In the genomic region with DNA sequence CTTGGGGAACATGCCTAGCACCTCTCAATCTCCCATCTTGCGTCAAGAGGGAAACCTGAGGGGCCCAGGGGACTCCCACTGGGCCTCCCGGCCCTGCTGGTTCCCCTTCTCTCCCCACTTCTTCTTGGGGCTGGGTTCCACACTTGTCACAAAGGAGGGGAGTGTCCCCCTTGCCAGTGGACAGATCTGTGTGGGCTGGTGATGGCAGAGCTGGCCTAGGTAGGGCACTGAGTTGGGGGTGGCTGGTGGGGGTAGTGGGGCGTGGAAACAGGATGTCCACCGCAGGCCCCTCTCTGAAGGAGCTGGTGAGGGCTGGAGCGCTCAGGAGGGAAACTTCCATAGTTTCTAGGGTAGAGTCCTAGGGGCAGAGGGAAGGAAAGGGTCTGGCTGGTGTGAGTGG, we compare ENCODE assay signal across 2 cellular contexts.
TF ChIP-seq lines count a peak whose summit lies in the region.

No MANE protein-coding gene starts in this region.

TF ChIP-seq in IMR-90, 13 proteins besides CTCF, POLR2A, EP300 and RAD21 (continued from another document):
- TF ChIP-seq, protein P1, sequence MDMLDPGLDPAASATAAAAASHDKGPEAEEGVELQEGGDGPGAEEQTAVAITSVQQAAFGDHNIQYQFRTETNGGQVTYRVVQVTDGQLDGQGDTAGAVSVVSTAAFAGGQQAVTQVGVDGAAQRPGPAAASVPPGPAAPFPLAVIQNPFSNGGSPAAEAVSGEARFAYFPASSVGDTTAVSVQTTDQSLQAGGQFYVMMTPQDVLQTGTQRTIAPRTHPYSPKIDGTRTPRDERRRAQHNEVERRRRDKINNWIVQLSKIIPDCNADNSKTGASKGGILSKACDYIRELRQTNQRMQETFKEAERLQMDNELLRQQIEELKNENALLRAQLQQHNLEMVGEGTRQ (IDR thresholded peaks at IDR 0.05; ENCODE audit: low read depth, low read length) = no peak
- TF ChIP-seq RFX5 (IDR thresholded peaks at IDR 0.05; ENCODE audit: low read depth, low read length) = no peak
- no peak for TF ChIP-seq ELK1 (IDR thresholded peaks at IDR 0.05; ENCODE audit: borderline replicate concordance, low read depth, low read length)
- no peak for TF ChIP-seq CEBPB (IDR thresholded peaks at IDR 0.05; ENCODE audit: low read depth, low read length)
- TF ChIP-seq CHD1 (IDR thresholded peaks at IDR 0.05; ENCODE audit: low read depth, low read length) = no peak
- no peak for TF ChIP-seq FOS (IDR thresholded peaks at IDR 0.05; ENCODE audit: low read depth, low read length)
- TF ChIP-seq SMC3 (IDR thresholded peaks at IDR 0.05; ENCODE audit: low read depth, low read length) = no peak
- TF ChIP-seq BHLHE40 (IDR thresholded peaks at IDR 0.05; ENCODE audit: low read depth, low read length) = no peak
- TF ChIP-seq NFE2L2 (IDR thresholded peaks at IDR 0.05; ENCODE audit: low read depth, low read length) = no peak
- no peak for TF ChIP-seq RCOR1 (IDR thresholded peaks at IDR 0.05; ENCODE audit: insufficient replicate concordance, low read length)

TF ChIP-seq in SK-N-SH treated with all-trans-retinoic acid at 6 μM for 48 hours, 23 proteins besides CTCF, POLR2A, EP300 and RAD21 (continued from another document):
- no peak for TF ChIP-seq CSRNP3 (CRISPR knock-in tag; IDR thresholded peaks at IDR 0.05)
- TF ChIP-seq, protein P2, sequence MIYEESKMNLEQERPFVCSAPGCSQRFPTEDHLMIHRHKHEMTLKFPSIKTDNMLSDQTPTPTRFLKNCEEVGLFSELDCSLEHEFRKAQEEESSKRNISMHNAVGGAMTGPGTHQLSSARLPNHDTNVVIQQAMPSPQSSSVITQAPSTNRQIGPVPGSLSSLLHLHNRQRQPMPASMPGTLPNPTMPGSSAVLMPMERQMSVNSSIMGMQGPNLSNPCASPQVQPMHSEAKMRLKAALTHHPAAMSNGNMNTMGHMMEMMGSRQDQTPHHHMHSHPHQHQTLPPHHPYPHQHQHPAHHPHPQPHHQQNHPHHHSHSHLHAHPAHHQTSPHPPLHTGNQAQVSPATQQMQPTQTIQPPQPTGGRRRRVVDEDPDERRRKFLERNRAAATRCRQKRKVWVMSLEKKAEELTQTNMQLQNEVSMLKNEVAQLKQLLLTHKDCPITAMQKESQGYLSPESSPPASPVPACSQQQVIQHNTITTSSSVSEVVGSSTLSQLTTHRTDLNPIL (CRISPR knock-in tag; IDR thresholded peaks at IDR 0.05; ENCODE audit: low read depth) = no peak
- no peak for TF ChIP-seq ZFP30 (CRISPR knock-in tag; IDR thresholded peaks at IDR 0.05)
- TF ChIP-seq, protein P3, sequence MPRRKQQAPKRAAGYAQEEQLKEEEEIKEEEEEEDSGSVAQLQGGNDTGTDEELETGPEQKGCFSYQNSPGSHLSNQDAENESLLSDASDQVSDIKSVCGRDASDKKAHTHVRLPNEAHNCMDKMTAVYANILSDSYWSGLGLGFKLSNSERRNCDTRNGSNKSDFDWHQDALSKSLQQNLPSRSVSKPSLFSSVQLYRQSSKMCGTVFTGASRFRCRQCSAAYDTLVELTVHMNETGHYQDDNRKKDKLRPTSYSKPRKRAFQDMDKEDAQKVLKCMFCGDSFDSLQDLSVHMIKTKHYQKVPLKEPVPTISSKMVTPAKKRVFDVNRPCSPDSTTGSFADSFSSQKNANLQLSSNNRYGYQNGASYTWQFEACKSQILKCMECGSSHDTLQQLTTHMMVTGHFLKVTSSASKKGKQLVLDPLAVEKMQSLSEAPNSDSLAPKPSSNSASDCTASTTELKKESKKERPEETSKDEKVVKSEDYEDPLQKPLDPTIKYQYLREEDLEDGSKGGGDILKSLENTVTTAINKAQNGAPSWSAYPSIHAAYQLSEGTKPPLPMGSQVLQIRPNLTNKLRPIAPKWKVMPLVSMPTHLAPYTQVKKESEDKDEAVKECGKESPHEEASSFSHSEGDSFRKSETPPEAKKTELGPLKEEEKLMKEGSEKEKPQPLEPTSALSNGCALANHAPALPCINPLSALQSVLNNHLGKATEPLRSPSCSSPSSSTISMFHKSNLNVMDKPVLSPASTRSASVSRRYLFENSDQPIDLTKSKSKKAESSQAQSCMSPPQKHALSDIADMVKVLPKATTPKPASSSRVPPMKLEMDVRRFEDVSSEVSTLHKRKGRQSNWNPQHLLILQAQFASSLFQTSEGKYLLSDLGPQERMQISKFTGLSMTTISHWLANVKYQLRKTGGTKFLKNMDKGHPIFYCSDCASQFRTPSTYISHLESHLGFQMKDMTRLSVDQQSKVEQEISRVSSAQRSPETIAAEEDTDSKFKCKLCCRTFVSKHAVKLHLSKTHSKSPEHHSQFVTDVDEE (CRISPR knock-in tag; IDR thresholded peaks at IDR 0.05) = no peak
- TF ChIP-seq ZC3H10 (CRISPR knock-in tag; IDR thresholded peaks at IDR 0.05) = no peak
- TF ChIP-seq ARNTL (CRISPR knock-in tag; IDR thresholded peaks at IDR 0.05; ENCODE audit: borderline replicate concordance, low read depth) = no peak
- TF ChIP-seq SNAI2 (CRISPR knock-in tag; IDR thresholded peaks at IDR 0.05) = no peak
- TF ChIP-seq, protein P4, sequence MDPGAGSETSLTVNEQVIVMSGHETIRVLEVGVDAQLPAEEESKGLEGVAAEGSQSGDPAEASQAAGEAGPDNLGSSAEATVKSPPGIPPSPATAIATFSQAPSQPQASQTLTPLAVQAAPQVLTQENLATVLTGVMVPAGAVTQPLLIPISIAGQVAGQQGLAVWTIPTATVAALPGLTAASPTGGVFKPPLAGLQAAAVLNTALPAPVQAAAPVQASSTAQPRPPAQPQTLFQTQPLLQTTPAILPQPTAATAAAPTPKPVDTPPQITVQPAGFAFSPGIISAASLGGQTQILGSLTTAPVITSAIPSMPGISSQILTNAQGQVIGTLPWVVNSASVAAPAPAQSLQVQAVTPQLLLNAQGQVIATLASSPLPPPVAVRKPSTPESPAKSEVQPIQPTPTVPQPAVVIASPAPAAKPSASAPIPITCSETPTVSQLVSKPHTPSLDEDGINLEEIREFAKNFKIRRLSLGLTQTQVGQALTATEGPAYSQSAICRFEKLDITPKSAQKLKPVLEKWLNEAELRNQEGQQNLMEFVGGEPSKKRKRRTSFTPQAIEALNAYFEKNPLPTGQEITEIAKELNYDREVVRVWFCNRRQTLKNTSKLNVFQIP (CRISPR knock-in tag; IDR thresholded peaks at IDR 0.05; ENCODE audit: borderline replicate concordance, low read depth) = no peak
- TF ChIP-seq TCF4 (CRISPR knock-in tag; IDR thresholded peaks at IDR 0.05; ENCODE audit: borderline replicate concordance) = no peak
- TF ChIP-seq ZNF8 (CRISPR knock-in tag; IDR thresholded peaks at IDR 0.05) = no peak
- no peak for TF ChIP-seq ZNF565 (CRISPR knock-in tag; conservative IDR thresholded peaks at IDR 0.05; ENCODE audit: low read depth)
- no peak for TF ChIP-seq CSDC2 (CRISPR knock-in tag; IDR thresholded peaks at IDR 0.05)
- no peak for TF ChIP-seq TOX (CRISPR knock-in tag; IDR thresholded peaks at IDR 0.05; ENCODE audit: borderline replicate concordance)
- no peak for TF ChIP-seq ISL1 (CRISPR knock-in tag; IDR thresholded peaks at IDR 0.05)
- no peak for TF ChIP-seq PPARA (CRISPR knock-in tag; IDR thresholded peaks at IDR 0.05; ENCODE audit: borderline replicate concordance)
- no peak for TF ChIP-seq PATZ1 (CRISPR knock-in tag; IDR thresholded peaks at IDR 0.05; ENCODE audit: borderline replicate concordance)
